Comparison of ENCODE assay signal across 15 cellular contexts in the genomic region with DNA sequence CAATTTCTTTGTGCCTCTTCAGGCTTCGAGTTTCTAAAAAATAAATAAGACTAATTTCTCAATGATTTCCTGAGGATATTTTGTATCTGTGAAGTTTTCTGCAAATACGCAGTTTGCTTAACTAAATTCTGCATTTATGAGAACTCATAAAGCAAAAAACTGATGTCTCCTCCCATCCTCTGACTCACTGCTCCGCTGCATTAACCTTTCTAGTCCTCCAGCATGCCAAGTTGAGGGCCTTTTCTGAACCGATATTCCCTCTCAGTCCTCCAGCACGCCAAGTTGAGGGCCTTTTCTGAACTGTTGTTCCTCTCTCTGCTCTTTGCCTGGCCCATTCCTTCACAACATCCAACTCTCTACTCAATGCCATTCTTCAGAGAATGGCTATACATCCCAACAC. TPM values are rescaled to one million over a fixed set of nuclear protein-coding genes. Genes with fewer than 3 reads are reported as not detected.
A peak's percentile ranks its signal among the peaks of the same experiment; 100 is the strongest.
DNase-seq lines count a peak whose midpoint lies in the region; ATAC-seq, FAIRE-seq and TF ChIP-seq lines count a peak whose summit lies in the region.
"Had no signal": no experiment of that assay in that cellular context is flagged by ENCODE, and none has a peak within 500 bp of the region (broad histone marks: within the 10 kb centered on the region; RNA-seq: fewer than 3 reads in every experiment).

No MANE protein-coding gene starts in this region.

- in situ Hi-C loops in gastrocnemius medialis (cut with MboI; ENCODE audit: low sequenced_read_pairs in 4 of 4): loop anchor here in 1 of 4 donors (25.0 kb wide), 1 partner anchor 1330 kb away; no protein-coding TSS in a partner anchor

- H3K4me1 ChIP-seq in gastrocnemius medialis: peaks cover 31 to 48% of the 10 kb centered on the region in 2 donors
- peaks cover 0 to 25% (median 9%) of the 10 kb centered on the region in 3 donors for H3K4me1 ChIP-seq in pancreas

- no peak for ATAC-seq in gastrocnemius medialis
- ATAC-seq in HG03039 (IDR thresholded peaks at IDR 0.05; ENCODE audit: unreplicated experiment): no peak
- no peak for ATAC-seq in pancreas
- ATAC-seq: heart left ventricle, mucosa of descending colon had no signal

- H3K36me3 ChIP-seq in gastrocnemius medialis (no peaks in the 10 kb centered on the region), pancreas (no peaks in the 10 kb centered on the region)

- H3K9me3 ChIP-seq in gastrocnemius medialis: no peaks in the 10 kb centered on the region
- no peaks in the 10 kb centered on the region for H3K9me3 ChIP-seq in pancreas
- H3K9me3 ChIP-seq: Caco-2, heart left ventricle, mucosa of descending colon had no signal

- no peak overlapping the region for H3K4me3 ChIP-seq in fibroblast of mammary gland (ENCODE audit: control insufficient read depth, low read depth, low read length)
- H3K4me3 ChIP-seq in gastrocnemius medialis: no peak overlapping the region
- H3K4me3 ChIP-seq in pancreas: no peak overlapping the region
- H3K4me3 ChIP-seq: mucosa of descending colon had no signal

- TF ChIP-seq POLR2A in gastrocnemius medialis (IDR thresholded peaks at IDR 0.05): no peak

- WGBS in pancreas, 2 donors: 76 to 84% methylated on average over 5 of the region's 5 CpGs

- H3K27me3 ChIP-seq in gastrocnemius medialis: no peaks in the 10 kb centered on the region
- no peaks in the 10 kb centered on the region for H3K27me3 ChIP-seq in pancreas
- H3K27me3 ChIP-seq: heart left ventricle had no signal

- peak; percentile 54 for DNase-seq in EL
- peak; percentile 73 for DNase-seq in NCI-H69 (lab: John Stamatoyannopoulos, UW)
- DNase-seq in fibroblast of mammary gland (ENCODE audit: low read depth): peak; percentile 66
- no peak for DNase-seq in gastrocnemius medialis
- no peak for DNase-seq in substantia nigra (lab: John Stamatoyannopoulos, UW)
- no peak for DNase-seq in pancreas
- DNase-seq: activated naive CD8-positive, alpha-beta T cell treated with anti-CD3 and anti-CD28 coated beads, Interleukin-2, amount 10 ng/mL, durations not matched to agents 7 days and 5 days; Caco-2; heart left ventricle; kidney; mucosa of descending colon; NCI-H2107; NCI-H526 treated with DMSO at 0.1 percent for 48 hours; T-helper 2 cell had no signal

- TF ChIP-seq CTCF in fibroblast of mammary gland (conservative IDR thresholded peaks at IDR 0.05; ENCODE audit: control insufficient read depth, insufficient read depth, low read depth, low read length): no peak
- no peak for TF ChIP-seq CTCF in gastrocnemius medialis (IDR thresholded peaks at IDR 0.05 in 4 of 5, conservative IDR thresholded peaks at IDR 0.05 in 1 of 5)
- no peak for TF ChIP-seq CTCF in pancreas (IDR thresholded peaks at IDR 0.05)

- FAIRE-seq in pancreas (lab: Jason Lieb, UNC): no peak
- FAIRE-seq: kidney had no signal

- H3K27ac ChIP-seq in gastrocnemius medialis (peak overlapping the region in 3 of 4 donors; percentile 88 to 91 (median 88)), substantia nigra (ENCODE audit: low read depth, low read length, poor library complexity, severe bottlenecking) (no peak overlapping the region), pancreas (no peak overlapping the region)
- H3K27ac ChIP-seq: heart left ventricle had no signal

- intact Hi-C loops in gastrocnemius medialis (cut with DNase I; ENCODE audit: low total_unique reads): loop anchor here (10.0 kb wide), 2 partner anchors 382 to 1032 kb away; partner anchors contain the start of genes AMN1 and DDX11
- intact Hi-C loops in pancreas (cut with DNase I): no loop called here

RNA-seq across cellular contexts. Expression of gene IPO8, which starts 3.2 kb away (rescaled TPM):
- 10 to 100 TPM; 20.6 to 38.3 (median 26.1) TPM for total RNA-seq in gastrocnemius medialis
- total RNA-seq in pancreas: 10 to 100 TPM; 20.8 to 41.4 (median 27.3) TPM
- polyA plus RNA-seq in pancreas: 10 to 100 TPM in 1 of 2 donors, 1 to 10 TPM in 1; 6.1 to 11.0 TPM

Comparison
In these comparisons a context has a peak if more than half of its experiments do, and no peak if none do; other contexts are left out.
1. DNase-seq: peak in EL (single experiment), NCI-H69 (single experiment) and fibroblast of mammary gland (single experiment); none in gastrocnemius medialis (0 of 2), substantia nigra (0 of 49) and pancreas (0 of 6).
2. H3K27ac ChIP-seq: peak in gastrocnemius medialis (3 of 4); none in substantia nigra (single experiment) and pancreas (0 of 4).